Comparison of ENCODE assay signal across 8 cellular contexts in the genomic region with DNA sequence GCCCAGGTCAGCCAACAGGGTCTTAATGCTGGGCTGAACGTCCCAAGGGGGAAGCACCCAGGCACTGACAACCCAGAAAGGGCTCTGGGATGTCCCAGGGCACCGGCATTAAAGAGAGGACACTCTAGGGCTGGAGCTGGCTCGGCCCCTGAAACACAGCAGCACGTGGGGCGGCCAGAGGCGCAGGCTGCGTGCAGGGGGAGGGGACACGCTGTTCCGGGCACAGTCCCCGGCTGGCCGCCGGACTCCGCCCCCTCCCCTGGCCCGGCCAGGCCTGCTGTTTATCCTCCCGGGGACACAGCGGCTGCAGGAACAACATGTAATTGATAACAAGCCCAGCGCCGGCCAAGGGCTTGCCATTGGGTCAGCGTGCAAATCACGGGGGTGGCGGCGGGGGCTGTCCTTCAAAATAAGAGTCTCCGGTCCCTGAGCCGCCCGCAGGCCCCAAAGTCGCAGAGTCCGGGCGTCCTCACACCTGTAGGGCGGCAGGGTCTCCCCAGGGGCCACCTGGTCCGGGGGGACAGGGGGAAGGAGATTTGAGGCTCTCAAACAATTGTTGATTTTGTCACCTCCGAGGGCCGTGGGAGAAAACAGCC. TPM values are rescaled to one million over a fixed set of nuclear protein-coding genes. Genes with fewer than 3 reads are reported as not detected.
A peak's percentile ranks its signal among the peaks of the same experiment; 100 is the strongest.
DNase-seq lines count a peak whose midpoint lies in the region; ATAC-seq and TF ChIP-seq lines count a peak whose summit lies in the region.

No MANE protein-coding gene starts in this region.

- peak overlapping the region; percentile 74 for H3K4me3 ChIP-seq in psoas muscle

- in situ Hi-C loops in G401 (cut with HindIII; ENCODE audit: low sequenced_read_pairs) = no loop called here

- peaks cover 16% of the 10 kb centered on the region for H3K4me1 Mint-ChIP-seq in brain

- H3K9me3 ChIP-seq in psoas muscle = no peaks in the 10 kb centered on the region

- peaks cover 40% of the 10 kb centered on the region for H3K27me3 Mint-ChIP-seq in brain

- H3K27ac ChIP-seq in psoas muscle = peak overlapping the region; percentile 99

- H3K36me3 ChIP-seq in psoas muscle (ENCODE audit: insufficient read depth in 1 of 2, low read depth in 1 of 2) = peaks cover 0 to 17% of the 10 kb centered on the region in 2 donors

- H3K9me3 Mint-ChIP-seq in brain = peaks cover 0 to 9% (median 5%) of the 10 kb centered on the region in 5 experiments

- no peaks in the 10 kb centered on the region for H3K27me3 ChIP-seq in psoas muscle (ENCODE audit: insufficient read depth in 3 of 3, low read length in 2 of 3)

- DNase-seq in G401 (ENCODE audit: low spot score) = peak; percentile 75
- peak; percentile 97 for DNase-seq in NCI-H2196 treated with DMSO at 0.1 percent for 48 hours (lab: John Stamatoyannopoulos, UW; ENCODE audit: unreplicated experiment)
- peak; percentile 72 for DNase-seq in iPS DF 19.7 (ENCODE audit: low read depth, low spot score)
- DNase-seq in psoas muscle = peak; percentile 98 to 99

- H3K36me3 Mint-ChIP-seq in brain = no peaks in the 10 kb centered on the region

- no peak for TF ChIP-seq CTCF in brain (conservative IDR thresholded peaks at IDR 0.05)
- TF ChIP-seq CTCF in psoas muscle (IDR thresholded peaks at IDR 0.05) = no peak

- intact Hi-C loops in psoas muscle (cut with DNase I) = loop anchor here (2.0 to 10.0 kb wide), 3 partner anchors 94 to 119 kb away; partner anchors contain the start of gene ZXDC (in 1 of the 2)

- peak; percentile 83 to 91 (median 86) for ATAC-seq in psoas muscle
- no peak for ATAC-seq in GM18519 (IDR thresholded peaks at IDR 0.05; ENCODE audit: low FRiP score, unreplicated experiment)
- no peak for ATAC-seq in GM21447 (IDR thresholded peaks at IDR 0.05; ENCODE audit: unreplicated experiment)
- ATAC-seq in HG03520 (IDR thresholded peaks at IDR 0.05; ENCODE audit: unreplicated experiment) = no peak

- WGBS in psoas muscle, 3 donors = 1% methylated on average over 30 to 32 of the region's 32 CpGs

- peaks cover 59% of the 10 kb centered on the region for H3K4me1 ChIP-seq in psoas muscle

- H3K4me3 Mint-ChIP-seq in brain = peak overlapping the region; percentile 89 to 98 (median 92)

- H3K27ac Mint-ChIP-seq in brain = peak overlapping the region; percentile 43 to 93 (median 81)

RNA-seq across cellular contexts. Expression of gene KLF15, which starts 1.3 kb away (rescaled TPM):
- total RNA-seq in G401 (2014; rRNA removed; shearing (Covaris generic)) = 5.9 and 8.7 TPM in 2 replicates
- polyA plus RNA-seq in brain (ENCODE audit: insufficient read depth, low read depth, low replicate concordance) (11.0 TPM), psoas muscle (10 to 100 TPM; 13.4 to 77.6 (median 44.0) TPM)
- total RNA-seq in psoas muscle = 10 to 100 TPM; 13.2 to 64.0 (median 33.0) TPM

RNA-seq across cellular contexts. Expression of gene CFAP100, which starts 38.8 kb away (rescaled TPM):
- not detected in 2 replicates for total RNA-seq in G401 (2014; rRNA removed; shearing (Covaris generic))
- polyA plus RNA-seq in brain (ENCODE audit: insufficient read depth, low read depth, low replicate concordance) (not detected), psoas muscle (not detected)
- total RNA-seq in psoas muscle = not detected

Comparison
In these comparisons a context has a peak if more than half of its experiments do, and no peak if none do; other contexts are left out.
1. ATAC-seq: peak in psoas muscle (4 of 4); none in GM18519 (single experiment), GM21447 (single experiment) and HG03520 (single experiment).
2. Peak in every context shown above with its lines, with median percentiles within 50 percentile points of each other: DNase-seq.